8 cellular contexts compared by ENCODE assay signal in genomic region chr4:112938461-112939058, GRCh38.
A peak's percentile ranks its signal among the peaks of the same experiment; 100 is the strongest.
DNase-seq lines count a peak whose midpoint lies in the region; ATAC-seq and TF ChIP-seq lines count a peak whose summit lies in the region.

No MANE protein-coding gene starts in this region.

- peak; percentile 79 for TF ChIP-seq RAD21 in Ishikawa (IDR thresholded peaks at IDR 0.05; ENCODE audit: low read depth)

- H3K9me3 ChIP-seq in SU-DHL-6 (ENCODE audit: insufficient read depth, low read length), result no peaks in the 10 kb centered on the region

- no peaks in the 10 kb centered on the region for H3K79me2 ChIP-seq in SU-DHL-6 (ENCODE audit: insufficient read depth, low read length)

- intact Hi-C loops in activated CD8-positive, alpha-beta T cell treated with anti-CD3 and anti-CD28 coated beads for 36 hours (cut with micrococcal nuclease), result loop anchor here (5.0 to 10.0 kb wide), 2 partner anchors 171 to 304 kb away; partner anchors contain the start of genes LARP7 and ZGRF1

- no peak for DNase-seq in activated CD8-positive, alpha-beta T cell treated with anti-CD3 and anti-CD28 coated beads for 36 hours
- DNase-seq in activated CD8-positive, alpha-beta T cell treated with anti-CD3 and anti-CD28 coated beads, Interleukin-2, amount 10 ng/mL, durations not matched to agents 7 days and 5 days, result no peak
- DNase-seq in germinal center (ENCODE audit: low spot score) (peak; percentile 17), stromal cell of bone marrow (ENCODE audit: low read depth) (peak; percentile 48), T1000 (lab: John Stamatoyannopoulos, UW) (no peak)

- H3K4me2 ChIP-seq in SU-DHL-6 (ENCODE audit: low read depth, low read length, poor library complexity, severe bottlenecking), result no peak overlapping the region

- H2AFZ ChIP-seq in SU-DHL-6 (ENCODE audit: low read depth, low read length, severe bottlenecking), result no peak overlapping the region

- no peak overlapping the region for H3K4me3 Mint-ChIP-seq in activated CD8-positive, alpha-beta T cell treated with anti-CD3 and anti-CD28 coated beads for 36 hours
- no peak overlapping the region for H3K4me3 Mint-ChIP-seq in activated CD8-positive, alpha-beta T cell treated with anti-CD3 and anti-CD28 coated beads, Interleukin-2, amount 10 ng/mL, durations not matched to agents 7 days and 5 days

- no peaks in the 10 kb centered on the region for H3K27me3 ChIP-seq in SU-DHL-6 (ENCODE audit: low read length)

- no peaks in the 10 kb centered on the region for H3K4me1 Mint-ChIP-seq in activated CD8-positive, alpha-beta T cell treated with anti-CD3 and anti-CD28 coated beads for 36 hours (ENCODE audit: low read depth)
- no peaks in the 10 kb centered on the region for H3K4me1 Mint-ChIP-seq in activated CD8-positive, alpha-beta T cell treated with anti-CD3 and anti-CD28 coated beads, Interleukin-2, amount 10 ng/mL, durations not matched to agents 7 days and 5 days (ENCODE audit: low read depth)

- H4K20me1 ChIP-seq in SU-DHL-6 (ENCODE audit: low read depth, low read length), result no peaks in the 10 kb centered on the region

- peaks cover 5% of the 10 kb centered on the region for H3K27me3 Mint-ChIP-seq in activated CD8-positive, alpha-beta T cell treated with anti-CD3 and anti-CD28 coated beads for 36 hours
- peaks cover 4% of the 10 kb centered on the region for H3K27me3 Mint-ChIP-seq in activated CD8-positive, alpha-beta T cell treated with anti-CD3 and anti-CD28 coated beads, Interleukin-2, amount 10 ng/mL, durations not matched to agents 7 days and 5 days (ENCODE audit: low read depth)

- TF ChIP-seq CTCF in activated CD8-positive, alpha-beta T cell treated with anti-CD3 and anti-CD28 coated beads for 36 hours (IDR thresholded peaks at IDR 0.05), result peak; percentile 65
- peak; percentile 37 for TF ChIP-seq CTCF in SU-DHL-6 (IDR thresholded peaks at IDR 0.05; ENCODE audit: insufficient read depth, low read length, poor library complexity, severe bottlenecking)

- no peaks in the 10 kb centered on the region for H3F3A ChIP-seq in SU-DHL-6 (ENCODE audit: insufficient read depth)

- no peak overlapping the region for H3K27ac Mint-ChIP-seq in activated CD8-positive, alpha-beta T cell treated with anti-CD3 and anti-CD28 coated beads for 36 hours
- H3K27ac Mint-ChIP-seq in activated CD8-positive, alpha-beta T cell treated with anti-CD3 and anti-CD28 coated beads, Interleukin-2, amount 10 ng/mL, durations not matched to agents 7 days and 5 days, result no peak overlapping the region

- H3K9me2 ChIP-seq in SU-DHL-6 (replicated peaks; ENCODE audit: insufficient read depth, low read length), result no peaks in the 10 kb centered on the region

- POLR2A ChIA-PET in activated CD8-positive, alpha-beta T cell treated with anti-CD3 and anti-CD28 coated beads for 36 hours (lab: Charles Lee), result interaction anchor here (0.9 kb wide), 1 partner anchor 107 kb away, joined by 3 read pairs; no protein-coding TSS in a partner anchor
- POLR2A ChIA-PET in activated CD8-positive, alpha-beta T cell treated with anti-CD3 and anti-CD28 coated beads, Interleukin-2, amount 10 ng/mL, durations not matched to agents 7 days and 5 days (lab: Charles Lee), result no interaction called here

- no peak overlapping the region for H3K9ac ChIP-seq in SU-DHL-6 (ENCODE audit: low read length)

- H3K4me3 ChIP-seq in SU-DHL-6 (ENCODE audit: insufficient read depth, low read length, poor library complexity, severe bottlenecking), result no peak overlapping the region

- TF ChIP-seq EP300 in Ishikawa (IDR thresholded peaks at IDR 0.05; ENCODE audit: borderline replicate concordance), result no peak

- no peaks in the 10 kb centered on the region for H3K36me3 Mint-ChIP-seq in activated CD8-positive, alpha-beta T cell treated with anti-CD3 and anti-CD28 coated beads for 36 hours (ENCODE audit: low read depth)
- no peaks in the 10 kb centered on the region for H3K36me3 Mint-ChIP-seq in activated CD8-positive, alpha-beta T cell treated with anti-CD3 and anti-CD28 coated beads, Interleukin-2, amount 10 ng/mL, durations not matched to agents 7 days and 5 days (ENCODE audit: low read depth)

- no peaks in the 10 kb centered on the region for H3K36me3 ChIP-seq in SU-DHL-6 (ENCODE audit: low read length)

- ATAC-seq in activated CD8-positive, alpha-beta T cell treated with anti-CD3 and anti-CD28 coated beads for 36 hours, result peak; percentile 37
- no peak for ATAC-seq in activated CD8-positive, alpha-beta T cell treated with anti-CD3 and anti-CD28 coated beads, Interleukin-2, amount 10 ng/mL, durations not matched to agents 7 days and 5 days
- ATAC-seq in GM21576 (IDR thresholded peaks at IDR 0.05; ENCODE audit: unreplicated experiment), result no peak

- no peaks in the 10 kb centered on the region for H3K9me3 Mint-ChIP-seq in activated CD8-positive, alpha-beta T cell treated with anti-CD3 and anti-CD28 coated beads for 36 hours
- H3K9me3 Mint-ChIP-seq in activated CD8-positive, alpha-beta T cell treated with anti-CD3 and anti-CD28 coated beads, Interleukin-2, amount 10 ng/mL, durations not matched to agents 7 days and 5 days (ENCODE audit: insufficient read depth), result no peaks in the 10 kb centered on the region

- CTCF ChIA-PET in activated CD8-positive, alpha-beta T cell treated with anti-CD3 and anti-CD28 coated beads for 36 hours (lab: Charles Lee), result interaction anchor here (0.9 to 3.9 kb wide), 21 partner anchors 10 to 304 kb away, joined by 3 to 42 read pairs (median 4); no protein-coding TSS in a partner anchor
- CTCF ChIA-PET in activated CD8-positive, alpha-beta T cell treated with anti-CD3 and anti-CD28 coated beads, Interleukin-2, amount 10 ng/mL, durations not matched to agents 7 days and 5 days (lab: Charles Lee), result interaction anchor here (0.7 to 3.9 kb wide), 18 partner anchors 8 to 616 kb away, joined by 3 to 27 read pairs (median 4); partner anchors contain the start of genes LARP7 and ZGRF1

- H3K27ac ChIP-seq in SU-DHL-6 (ENCODE audit: low read depth, low read length), result no peak overlapping the region

TF ChIP-seq in Ishikawa, 13 proteins besides CTCF, POLR2A, EP300 and RAD21:
- no peak for TF ChIP-seq FOXM1 (IDR thresholded peaks at IDR 0.05; ENCODE audit: borderline replicate concordance, low read depth)
- no peak for TF ChIP-seq TEAD4 (IDR thresholded peaks at IDR 0.05)
- TF ChIP-seq NFIC (IDR thresholded peaks at IDR 0.05), result no peak
- TF ChIP-seq EGR1 (IDR thresholded peaks at IDR 0.05), result no peak
- no peak for TF ChIP-seq YY1 (IDR thresholded peaks at IDR 0.05; ENCODE audit: low read depth)
- TF ChIP-seq MAX (IDR thresholded peaks at IDR 0.05), result no peak
- TF ChIP-seq TAF1 (IDR thresholded peaks at IDR 0.05; ENCODE audit: low read depth), result no peak
- TF ChIP-seq, protein P1, sequence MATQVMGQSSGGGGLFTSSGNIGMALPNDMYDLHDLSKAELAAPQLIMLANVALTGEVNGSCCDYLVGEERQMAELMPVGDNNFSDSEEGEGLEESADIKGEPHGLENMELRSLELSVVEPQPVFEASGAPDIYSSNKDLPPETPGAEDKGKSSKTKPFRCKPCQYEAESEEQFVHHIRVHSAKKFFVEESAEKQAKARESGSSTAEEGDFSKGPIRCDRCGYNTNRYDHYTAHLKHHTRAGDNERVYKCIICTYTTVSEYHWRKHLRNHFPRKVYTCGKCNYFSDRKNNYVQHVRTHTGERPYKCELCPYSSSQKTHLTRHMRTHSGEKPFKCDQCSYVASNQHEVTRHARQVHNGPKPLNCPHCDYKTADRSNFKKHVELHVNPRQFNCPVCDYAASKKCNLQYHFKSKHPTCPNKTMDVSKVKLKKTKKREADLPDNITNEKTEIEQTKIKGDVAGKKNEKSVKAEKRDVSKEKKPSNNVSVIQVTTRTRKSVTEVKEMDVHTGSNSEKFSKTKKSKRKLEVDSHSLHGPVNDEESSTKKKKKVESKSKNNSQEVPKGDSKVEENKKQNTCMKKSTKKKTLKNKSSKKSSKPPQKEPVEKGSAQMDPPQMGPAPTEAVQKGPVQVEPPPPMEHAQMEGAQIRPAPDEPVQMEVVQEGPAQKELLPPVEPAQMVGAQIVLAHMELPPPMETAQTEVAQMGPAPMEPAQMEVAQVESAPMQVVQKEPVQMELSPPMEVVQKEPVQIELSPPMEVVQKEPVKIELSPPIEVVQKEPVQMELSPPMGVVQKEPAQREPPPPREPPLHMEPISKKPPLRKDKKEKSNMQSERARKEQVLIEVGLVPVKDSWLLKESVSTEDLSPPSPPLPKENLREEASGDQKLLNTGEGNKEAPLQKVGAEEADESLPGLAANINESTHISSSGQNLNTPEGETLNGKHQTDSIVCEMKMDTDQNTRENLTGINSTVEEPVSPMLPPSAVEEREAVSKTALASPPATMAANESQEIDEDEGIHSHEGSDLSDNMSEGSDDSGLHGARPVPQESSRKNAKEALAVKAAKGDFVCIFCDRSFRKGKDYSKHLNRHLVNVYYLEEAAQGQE (IDR thresholded peaks at IDR 0.05; ENCODE audit: low read depth), result no peak
- no peak for TF ChIP-seq CEBPB (IDR thresholded peaks at IDR 0.05)
- TF ChIP-seq ZBTB7A (IDR thresholded peaks at IDR 0.05; ENCODE audit: low read depth), result no peak
- no peak for TF ChIP-seq CREB1 (IDR thresholded peaks at IDR 0.05; ENCODE audit: low read depth)
- TF ChIP-seq TCF12 (IDR thresholded peaks at IDR 0.05; ENCODE audit: low read depth), result no peak
- TF ChIP-seq, protein P2, sequence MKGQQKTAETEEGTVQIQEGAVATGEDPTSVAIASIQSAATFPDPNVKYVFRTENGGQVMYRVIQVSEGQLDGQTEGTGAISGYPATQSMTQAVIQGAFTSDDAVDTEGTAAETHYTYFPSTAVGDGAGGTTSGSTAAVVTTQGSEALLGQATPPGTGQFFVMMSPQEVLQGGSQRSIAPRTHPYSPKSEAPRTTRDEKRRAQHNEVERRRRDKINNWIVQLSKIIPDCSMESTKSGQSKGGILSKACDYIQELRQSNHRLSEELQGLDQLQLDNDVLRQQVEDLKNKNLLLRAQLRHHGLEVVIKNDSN (IDR thresholded peaks at IDR 0.05), result no peak

Comparison
In these comparisons a context has a peak if more than half of its experiments do, and no peak if none do; other contexts are left out.
1. DNase-seq: peak in germinal center (single experiment) and stromal cell of bone marrow (single experiment); none in activated CD8-positive, alpha-beta T cell treated with anti-CD3 and anti-CD28 coated beads for 36 hours (single experiment), activated CD8-positive, alpha-beta T cell treated with anti-CD3 and anti-CD28 coated beads, Interleukin-2, amount 10 ng/mL, durations not matched to agents 7 days and 5 days (single experiment) and T1000 (single experiment).